ENCODE assay signal across 22 cellular contexts in genomic region chr5:2847608-2848007, GRCh38.
"Had no signal": no experiment of that assay in that cellular context is flagged by ENCODE, and none has a peak within 500 bp of the region (broad histone marks: within the 10 kb centered on the region; RNA-seq: fewer than 3 reads in every experiment).

No MANE protein-coding gene starts in this region.

- H2AFZ ChIP-seq: hepatocyte had no signal

- H3K4me3 ChIP-seq: hepatocyte, left ventricle myocardium inferior, lung, mucosa of descending colon, ovary, skin epidermis, stomach, testis, thyroid gland, transverse colon, upper lobe of left lung had no signal

- H3K36me3 ChIP-seq: left ventricle myocardium inferior, ovary, stomach, thyroid gland, transverse colon, upper lobe of left lung had no signal

- H3K4me2 ChIP-seq: hepatocyte had no signal

- H3K79me2 ChIP-seq: hepatocyte had no signal

- H3K4me1 ChIP-seq: left ventricle myocardium inferior, stomach, testis, thyroid gland, transverse colon, upper lobe of left lung had no signal

- H3K9me3 ChIP-seq: left ventricle myocardium inferior, mucosa of descending colon, ovary, stomach, testis, thyroid gland, transverse colon, upper lobe of left lung had no signal

- DNase-seq: kidney; left colon; left ventricle myocardium inferior; midbrain; mucosa of descending colon; naive thymus-derived CD4-positive, alpha-beta T cell; ovary; right cardiac atrium; stimulated activated CD4-positive, alpha-beta T cell treated with anti-CD3 and anti-CD28 coated beads, Interleukin-12 subunit alpha, Interleukin-12 subunit beta, amount 100 ng/mL, for 4 hours; stimulated activated CD4-positive, alpha-beta T cell treated with anti-CD3 and anti-CD28 coated beads, Interleukin-15, amount 100 ng/mL, for 24 hours; stimulated activated CD4-positive, alpha-beta T cell treated with anti-CD3 and anti-CD28 coated beads, Interleukin-2, amount 100 ng/mL, for 24 hours; stimulated activated CD4-positive, alpha-beta T cell treated with anti-CD3 and anti-CD28 coated beads, Interleukin-4, amount 100 ng/mL, for 1 hour; stimulated activated naive B cell treated with anti-CD40 and anti-IgM and Interleukin-4, amounts not matched to agents 10 μg/mL and 1 μg/mL and 100 μg/mL, for 72 hours; stimulated activated naive CD8-positive, alpha-beta T cell treated with anti-CD3 and anti-CD28 coated beads, Interleukin-15, Interleukin-2, amounts not matched to agents 100 U/mL and 50 U/mL, for 24 hours; stomach; testis; thyroid gland; transverse colon; upper lobe of left lung had no signal

- H3K27ac ChIP-seq: hepatocyte, left ventricle myocardium inferior, ovary, skin epidermis, stomach, testis, thyroid gland, transverse colon, upper lobe of left lung had no signal

- FAIRE-seq: kidney had no signal

- H3K27me3 ChIP-seq: hepatocyte, ovary, stomach, testis, thyroid gland, transverse colon, upper lobe of left lung had no signal
